ENCODE assay signal across 19 cellular contexts in the genomic region with DNA sequence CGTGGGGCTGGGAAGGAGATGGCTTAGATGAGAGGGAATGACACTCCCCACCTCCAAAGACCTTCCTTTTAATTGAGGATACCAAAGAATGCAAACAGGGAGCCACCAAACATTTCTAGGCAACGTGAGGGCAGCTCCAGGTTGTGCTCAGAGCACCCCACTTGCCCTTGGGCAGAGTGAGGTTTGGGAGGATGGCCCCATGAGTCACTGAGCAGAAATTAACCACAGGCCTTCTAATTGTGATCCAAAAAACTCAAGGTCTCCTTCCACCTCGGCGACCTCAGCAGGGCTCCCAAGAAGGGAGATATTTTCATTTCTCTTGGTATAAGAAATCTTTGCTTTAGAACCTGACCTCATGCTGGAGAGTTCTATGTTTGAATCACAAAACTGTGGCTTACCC.
DNase-seq lines count a peak whose midpoint lies in the region; ATAC-seq, FAIRE-seq and TF ChIP-seq lines count a peak whose summit lies in the region.
"Had no signal": no experiment of that assay in that cellular context is flagged by ENCODE, and none has a peak within 500 bp of the region (broad histone marks: within the 10 kb centered on the region; RNA-seq: fewer than 3 reads in every experiment).

No MANE protein-coding gene starts in this region.

- H3K9me3 ChIP-seq in mammary epithelial cell (replicated peaks; ENCODE audit: insufficient read depth, low read length), result no peaks in the 10 kb centered on the region
- no peaks in the 10 kb centered on the region for H3K9me3 ChIP-seq in trophoblast cell (ENCODE audit: insufficient read depth, low read depth, low read length)
- H3K9me3 ChIP-seq in gastrocnemius medialis, result no peaks in the 10 kb centered on the region
- H3K9me3 ChIP-seq in small intestine (ENCODE audit: control insufficient read depth, low read depth), result no peaks in the 10 kb centered on the region

- no peak overlapping the region for H2BK120ac ChIP-seq in trophoblast cell (ENCODE audit: insufficient read depth, low read length, poor library complexity)

- no peaks in the 10 kb centered on the region for H4K20me1 ChIP-seq in mammary epithelial cell (ENCODE audit: insufficient read depth, low read length)

- no peak overlapping the region for H3K23ac ChIP-seq in trophoblast cell (ENCODE audit: low read length)

- peaks cover 64% of the 10 kb centered on the region for H3K4me1 Mint-ChIP-seq in HFFc6 (ENCODE audit: low read depth)

- H3K14ac ChIP-seq in trophoblast cell (ENCODE audit: low read length), result no peak overlapping the region

- no peak overlapping the region for H2AK5ac ChIP-seq in trophoblast cell (ENCODE audit: low read length)

- H3K36me3 ChIP-seq in mammary epithelial cell (ENCODE audit: insufficient read depth, low read length), result no peaks in the 10 kb centered on the region
- H3K36me3 ChIP-seq in trophoblast cell (ENCODE audit: control insufficient read depth in 1 of 2, insufficient read depth in 2 of 2, low read length in 2 of 2), result peaks cover 10 to 28% of the 10 kb centered on the region in 2 experiments
- no peaks in the 10 kb centered on the region for H3K36me3 ChIP-seq in gastrocnemius medialis
- peaks cover 0 to 9% of the 10 kb centered on the region in 2 donors for H3K36me3 ChIP-seq in small intestine (ENCODE audit: control insufficient read depth in 2 of 2, insufficient read depth in 2 of 2, low read length in 2 of 2)

- peaks cover 62% of the 10 kb centered on the region for H3K4me1 ChIP-seq in mammary epithelial cell (ENCODE audit: insufficient read depth, low read length)
- H3K4me1 ChIP-seq in trophoblast cell (ENCODE audit: control insufficient read depth in 1 of 2, insufficient read depth in 2 of 2, low read length in 2 of 2), result peaks cover 16 to 23% of the 10 kb centered on the region in 2 experiments
- H3K4me1 ChIP-seq in gastrocnemius medialis, result peaks cover 0 to 6% of the 10 kb centered on the region in 2 donors
- no peaks in the 10 kb centered on the region for H3K4me1 ChIP-seq in small intestine (ENCODE audit: control insufficient read depth in 2 of 2, insufficient read depth in 1 of 2, low read depth in 1 of 2, low read length in 1 of 2)

- dilution Hi-C loops in mammary epithelial cell (cut with HindIII; ENCODE audit: low sequenced_read_pairs), result no loop called here

- peak overlapping the region; percentile 71 for H3K27ac Mint-ChIP-seq in HFFc6

- peaks cover 22% of the 10 kb centered on the region for H3K79me1 ChIP-seq in trophoblast cell (ENCODE audit: low read length)

- no peak for TF ChIP-seq POLR2A in gastrocnemius medialis (IDR thresholded peaks at IDR 0.05)

- H3K36me3 Mint-ChIP-seq in HFFc6 (ENCODE audit: low read depth), result peaks cover 30% of the 10 kb centered on the region

- in situ Hi-C loops in mammary epithelial cell (cut with MboI; ENCODE audit: low sequenced_read_pairs in 2 of 2) (loop anchor here in 1 of 2 donors (25.0 kb wide), 1 partner anchor 350 kb away; a partner anchor contains a TSS), gastrocnemius medialis (cut with MboI; ENCODE audit: low sequenced_read_pairs in 4 of 4) (no loop called here)

- H3K9me3 Mint-ChIP-seq in HFFc6, result no peaks in the 10 kb centered on the region

- H3K4me3 Mint-ChIP-seq in HFFc6, result peak overlapping the region; percentile 44

- no peak overlapping the region for H2BK5ac ChIP-seq in trophoblast cell (ENCODE audit: low read depth, low read length, poor library complexity)

- WGBS in mammary epithelial cell (ENCODE audit: low coverage, missing lambda C conversion rate), result 10% methylated on average over 4 of the region's 4 CpGs
- no CpG with 5 or more reads among the region's 4 CpGs for WGBS in trophoblast cell (ENCODE audit: extremely low coverage, insufficient coverage, insufficient read length)
- 86 to 90% (median 86%) methylated on average over 4 of the region's 4 CpGs for WGBS in small intestine, 3 donors

- FAIRE-seq in small intestine (lab: Jason Lieb, UNC), result no peak

- H4K91ac ChIP-seq in trophoblast cell (ENCODE audit: low read depth, low read length), result peak overlapping the region; percentile 45

- CTCF ChIA-PET in mammary epithelial cell (lab: Charles Lee; ENCODE audit: low non-redundant PET), result no interaction called here

- no peak overlapping the region for H3K4me3 ChIP-seq in mammary epithelial cell (replicated peaks in 1 of 3; ENCODE audit: insufficient read depth in 1 of 3, low read depth in 2 of 3, low read length in 3 of 3)
- H3K4me3 ChIP-seq in trophoblast cell (ENCODE audit: low read depth, low read length), result no peak overlapping the region
- no peak overlapping the region for H3K4me3 ChIP-seq in gastrocnemius medialis
- H3K4me3 ChIP-seq in small intestine (ENCODE audit: low read depth in 1 of 2, low read length in 2 of 2), result no peak overlapping the region

- peak overlapping the region; percentile 15 for H3K18ac ChIP-seq in trophoblast cell (ENCODE audit: low read length)

- intact Hi-C loops in mammary epithelial cell (cut with micrococcal nuclease) (no loop called here), gastrocnemius medialis (cut with DNase I; ENCODE audit: low total_unique reads) (no loop called here)

- no peak overlapping the region for H3K9ac ChIP-seq in mammary epithelial cell (ENCODE audit: insufficient read depth, low read length)
- H3K9ac ChIP-seq in trophoblast cell (ENCODE audit: low read length), result no peak overlapping the region

- TF ChIP-seq CTCF in HFFc6 (IDR thresholded peaks at IDR 0.05) (no peak), mammary epithelial cell (conservative IDR thresholded peaks at IDR 0.05 in 1 of 2, IDR thresholded peaks at IDR 0.05 in 1 of 2; ENCODE audit: extremely low read depth in 1 of 2, insufficient read depth in 1 of 2, low read depth in 1 of 2, low read length in 2 of 2) (no peak), gastrocnemius medialis (IDR thresholded peaks at IDR 0.05 in 4 of 5, conservative IDR thresholded peaks at IDR 0.05 in 1 of 5) (no peak)

- BruUV-seq in mammary epithelial cell (replicated peaks; lab: Mats Ljungman, UMichigan), result no TSS peak

- H3K27me3 ChIP-seq in mammary epithelial cell (ENCODE audit: insufficient read depth, low read length) (no peaks in the 10 kb centered on the region), trophoblast cell (ENCODE audit: insufficient read depth, low read length) (no peaks in the 10 kb centered on the region), gastrocnemius medialis (no peaks in the 10 kb centered on the region), small intestine (ENCODE audit: control insufficient read depth in 2 of 2, insufficient read depth in 2 of 2, low read length in 2 of 2) (no peaks in the 10 kb centered on the region)

- H3K27ac ChIP-seq in mammary epithelial cell (ENCODE audit: insufficient read depth, low read depth, low read length), result no peak overlapping the region
- no peak overlapping the region for H3K27ac ChIP-seq in trophoblast cell (ENCODE audit: low read depth, low read length)
- H3K27ac ChIP-seq in gastrocnemius medialis, result no peak overlapping the region
- no peak overlapping the region for H3K27ac ChIP-seq in small intestine (ENCODE audit: low read depth in 1 of 2, low read length in 1 of 2)
- H3K27ac ChIP-seq: C4-2B had no signal

- H3K4me2 ChIP-seq in mammary epithelial cell (ENCODE audit: insufficient read depth, low read depth, low read length) (peak overlapping the region; percentile 32), trophoblast cell (ENCODE audit: low read length) (no peak overlapping the region)

- ATAC-seq in gastrocnemius medialis, result no peak
- ATAC-seq: SK-N-SH treated with all-trans-retinoic acid at 6 μM for 48 hours had no signal

- H2BK12ac ChIP-seq in trophoblast cell (ENCODE audit: low read length), result no peak overlapping the region

- H3K27me3 Mint-ChIP-seq in HFFc6 (ENCODE audit: insufficient read depth), result no peaks in the 10 kb centered on the region; the same call in 1 of the 2 replicates

- H4K12ac ChIP-seq in trophoblast cell (ENCODE audit: low read depth, low read length), result no peak overlapping the region

- no peak overlapping the region for H3K4ac ChIP-seq in trophoblast cell (ENCODE audit: low read depth, low read length)

- peak overlapping the region; percentile 8 for H2AFZ ChIP-seq in mammary epithelial cell (ENCODE audit: low read depth, low read length)
- H2AFZ ChIP-seq in trophoblast cell (ENCODE audit: insufficient read depth, low read length, poor library complexity), result no peak overlapping the region

- no peak overlapping the region for H4K8ac ChIP-seq in trophoblast cell (ENCODE audit: low read depth, low read length)

- DNase-seq in Daoy (ENCODE audit: low read depth) (peak; percentile 15), HFFc6 (peak; percentile 43), mammary epithelial cell (peak; percentile 58), trophoblast cell (no peak), gastrocnemius medialis (no peak), small intestine (no peak), kidney glomerular epithelial cell (lab: John Stamatoyannopoulos, UW) (no peak)
- DNase-seq: AML-193, DMS79, GDM1, HCEC 1CT, NCI-H1105 treated with DMSO at 0.1 percent for 48 hours, NCI-H1694, NCI-H510A, NCI-H774, RPMI8226, SHP77 treated with DMSO at 0.1 percent for 48 hours had no signal

- H3K79me2 ChIP-seq in mammary epithelial cell (ENCODE audit: insufficient read depth, low read length) (peaks cover 17% of the 10 kb centered on the region), trophoblast cell (ENCODE audit: control insufficient read depth, insufficient read depth, low read length, poor library complexity) (peaks cover 1% of the 10 kb centered on the region)

Comparison
In these comparisons a context has a peak if more than half of its experiments do, and no peak if none do; other contexts are left out.
1. DNase-seq: peak in Daoy (single experiment), HFFc6 (single experiment) and mammary epithelial cell (single experiment); none in trophoblast cell (0 of 2), gastrocnemius medialis (0 of 2), small intestine (single experiment) and kidney glomerular epithelial cell (single experiment).